Comparison of ENCODE assay signal across 10 cellular contexts in the genomic region with DNA sequence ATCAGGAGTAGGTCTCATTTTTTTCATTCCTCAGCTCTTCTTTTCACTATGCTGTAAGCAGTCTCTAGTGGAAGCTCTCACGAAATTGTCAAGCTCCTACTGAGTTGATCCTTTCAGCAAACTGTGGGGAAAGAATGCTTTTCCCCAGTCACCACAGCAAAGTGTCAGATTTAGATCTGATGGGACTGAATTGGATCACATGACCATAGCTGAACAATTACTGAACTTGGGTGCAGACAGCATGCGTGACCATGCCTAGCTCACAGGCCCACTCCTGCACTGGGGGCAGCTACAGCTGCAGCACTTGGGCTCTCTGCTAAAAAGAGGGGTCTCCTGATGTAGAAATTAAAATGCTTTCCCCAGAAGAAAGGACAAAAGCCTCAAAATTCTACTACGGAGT. TPM values are rescaled to one million over a fixed set of nuclear protein-coding genes. Genes with fewer than 3 reads are reported as not detected.
DNase-seq lines count a peak whose midpoint lies in the region; ATAC-seq and TF ChIP-seq lines count a peak whose summit lies in the region.
"Had no signal": no experiment of that assay in that cellular context is flagged by ENCODE, and none has a peak within 500 bp of the region (broad histone marks: within the 10 kb centered on the region; RNA-seq: fewer than 3 reads in every experiment).

No MANE protein-coding gene starts in this region.

- H3K36me3 ChIP-seq in thymus (ENCODE audit: control insufficient read depth, insufficient read depth) (no peaks in the 10 kb centered on the region), thyroid gland (no peaks in the 10 kb centered on the region)

- intact Hi-C loops in activated T-helper 1 cell treated with anti-CD3 and anti-CD28 coated beads, Interleukin-12 subunit alpha, Interleukin-12 subunit beta, Interleukin-2, Interleukin-4 antibody, amounts not matched to agents 30 ng/mL and 10 ng/mL and 1 ng/mL, durations not matched to agents 14 hours and 24 hours and 36 hours (cut with micrococcal nuclease): loop anchor here (5.0 kb wide), 1 partner anchor 1050 kb away; no protein-coding TSS in a partner anchor
- intact Hi-C loops in thyroid gland (cut with DNase I): no loop called here

- H3K4me1 ChIP-seq in thymus (ENCODE audit: control insufficient read depth, insufficient read depth, low read length) (peaks cover 12% of the 10 kb centered on the region), thyroid gland (no peaks in the 10 kb centered on the region)

- H3K4me3 ChIP-seq in thymus (ENCODE audit: low read length): peak overlapping the region; percentile 24
- H3K4me3 ChIP-seq in thyroid gland (replicated peaks in 1 of 3): no peak overlapping the region

- H3K4me1 Mint-ChIP-seq in activated T-helper 1 cell treated with anti-CD3 and anti-CD28 coated beads, Interleukin-12 subunit alpha, Interleukin-12 subunit beta, Interleukin-2, Interleukin-4 antibody, amounts not matched to agents 30 ng/mL and 10 ng/mL and 1 ng/mL, durations not matched to agents 14 hours and 24 hours and 36 hours (ENCODE audit: low read depth): peaks cover 73% of the 10 kb centered on the region

- TF ChIP-seq CTCF in thyroid gland (IDR thresholded peaks at IDR 0.05): no peak

- 36% methylated on average over 3 of the region's 3 CpGs for WGBS in thymus
- WGBS in thyroid gland, 2 donors: 77 to 79% methylated on average over 3 of the region's 3 CpGs

- no peak for TF ChIP-seq POLR2A in thyroid gland (IDR thresholded peaks at IDR 0.05)

- ATAC-seq in HG03565 (IDR thresholded peaks at IDR 0.05; ENCODE audit: unreplicated experiment): peak; percentile 25
- no peak for ATAC-seq in GM19467 (IDR thresholded peaks at IDR 0.05; ENCODE audit: unreplicated experiment)

- H3K9me3 ChIP-seq in thymus (ENCODE audit: control insufficient read depth) (no peaks in the 10 kb centered on the region), thyroid gland (no peaks in the 10 kb centered on the region)

- peaks cover 26% of the 10 kb centered on the region for H3K36me3 Mint-ChIP-seq in activated T-helper 1 cell treated with anti-CD3 and anti-CD28 coated beads, Interleukin-12 subunit alpha, Interleukin-12 subunit beta, Interleukin-2, Interleukin-4 antibody, amounts not matched to agents 30 ng/mL and 10 ng/mL and 1 ng/mL, durations not matched to agents 14 hours and 24 hours and 36 hours (ENCODE audit: low read depth)

- peak overlapping the region; percentile 78 for H3K4me3 Mint-ChIP-seq in activated T-helper 1 cell treated with anti-CD3 and anti-CD28 coated beads, Interleukin-12 subunit alpha, Interleukin-12 subunit beta, Interleukin-2, Interleukin-4 antibody, amounts not matched to agents 30 ng/mL and 10 ng/mL and 1 ng/mL, durations not matched to agents 14 hours and 24 hours and 36 hours

- H3K27me3 Mint-ChIP-seq in activated T-helper 1 cell treated with anti-CD3 and anti-CD28 coated beads, Interleukin-12 subunit alpha, Interleukin-12 subunit beta, Interleukin-2, Interleukin-4 antibody, amounts not matched to agents 30 ng/mL and 10 ng/mL and 1 ng/mL, durations not matched to agents 14 hours and 24 hours and 36 hours (ENCODE audit: insufficient read depth): no peaks in the 10 kb centered on the region

- H3K27ac ChIP-seq in thymus (ENCODE audit: low read depth) (no peak overlapping the region), thyroid gland (no peak overlapping the region)

- peak overlapping the region; percentile 74 for H3K27ac Mint-ChIP-seq in activated T-helper 1 cell treated with anti-CD3 and anti-CD28 coated beads, Interleukin-12 subunit alpha, Interleukin-12 subunit beta, Interleukin-2, Interleukin-4 antibody, amounts not matched to agents 30 ng/mL and 10 ng/mL and 1 ng/mL, durations not matched to agents 14 hours and 24 hours and 36 hours

- peak; percentile 48 for DNase-seq in stimulated activated CD4-positive, alpha-beta T cell treated with anti-CD3 and anti-CD28 coated beads, Interleukin-15, amount 100 ng/mL, for 24 hours
- no peak for DNase-seq in stimulated activated CD4-positive, alpha-beta T cell treated with anti-CD3 and anti-CD28 coated beads, Interleukin-4, amount 100 ng/mL, for 1 hour
- no peak for DNase-seq in activated T-helper 1 cell treated with anti-CD3 and anti-CD28 coated beads, Interleukin-12 subunit alpha, Interleukin-12 subunit beta, Interleukin-2, Interleukin-4 antibody, amounts not matched to agents 30 ng/mL and 10 ng/mL and 1 ng/mL, durations not matched to agents 14 hours and 24 hours and 36 hours (ENCODE audit: low spot score)
- DNase-seq in anterior cingulate cortex (lab: John Stamatoyannopoulos, UW): no peak
- DNase-seq in thyroid gland: no peak
- DNase-seq: glutamatergic neuron, NCI-H69 had no signal

- no peaks in the 10 kb centered on the region for H3K27me3 ChIP-seq in thymus (ENCODE audit: control insufficient read depth, insufficient read depth)
- H3K27me3 ChIP-seq in thyroid gland: no peaks in the 10 kb centered on the region

- H3K9me3 Mint-ChIP-seq in activated T-helper 1 cell treated with anti-CD3 and anti-CD28 coated beads, Interleukin-12 subunit alpha, Interleukin-12 subunit beta, Interleukin-2, Interleukin-4 antibody, amounts not matched to agents 30 ng/mL and 10 ng/mL and 1 ng/mL, durations not matched to agents 14 hours and 24 hours and 36 hours: peaks cover 4% of the 10 kb centered on the region

RNA-seq across cellular contexts. Expression of gene ARHGAP15, which starts 3.1 kb away (rescaled TPM):
- total RNA-seq in activated T-helper 1 cell treated with anti-CD3 and anti-CD28 coated beads, Interleukin-12 subunit alpha, Interleukin-12 subunit beta, Interleukin-2, Interleukin-4 antibody, amounts not matched to agents 30 ng/mL and 10 ng/mL and 1 ng/mL, durations not matched to agents 14 hours and 24 hours and 36 hours: 64.3 and 65.3 TPM in 2 replicates
- 55.8 TPM for polyA plus RNA-seq in thymus
- 10 to 100 TPM in 3 of 4 donors, 1 to 10 TPM in 1; 9.8 to 24.4 (median 11.9) TPM for total RNA-seq in thyroid gland
